In genomic region chr5:55172051-55172899, GRCh38 we compare ENCODE assay signal across 1 cellular context.
TF ChIP-seq lines count a peak whose summit lies in the region.

No MANE protein-coding gene starts in this region.

TF ChIP-seq in IMR-90, 13 proteins besides CTCF, POLR2A, EP300 and RAD21:
- TF ChIP-seq USF2 (IDR thresholded peaks at IDR 0.05; ENCODE audit: low read depth, low read length), result no peak
- peak; percentile 61 for TF ChIP-seq SMC3 (IDR thresholded peaks at IDR 0.05; ENCODE audit: low read depth, low read length)
- no peak for TF ChIP-seq ELK1 (IDR thresholded peaks at IDR 0.05; ENCODE audit: borderline replicate concordance, low read depth, low read length)
- TF ChIP-seq FOS (IDR thresholded peaks at IDR 0.05; ENCODE audit: low read depth, low read length), result no peak
- TF ChIP-seq MXI1 (IDR thresholded peaks at IDR 0.05; ENCODE audit: borderline replicate concordance, low read depth, low read length), result 0 out of 2 replicates have a peak, but pooled peaks have one; percentile 41
- no peak for TF ChIP-seq RFX5 (IDR thresholded peaks at IDR 0.05; ENCODE audit: low read depth, low read length)
